ENCODE assay signal across 25 cellular contexts in genomic region chr3:141373232-141373631, GRCh38. TPM values are rescaled to one million over a fixed set of nuclear protein-coding genes. Genes with fewer than 3 reads are reported as not detected.
A peak's percentile ranks its signal among the peaks of the same experiment; 100 is the strongest.
DNase-seq lines count a peak whose midpoint lies in the region; ATAC-seq and TF ChIP-seq lines count a peak whose summit lies in the region.
"Had no signal": no experiment of that assay in that cellular context is flagged by ENCODE, and none has a peak within 500 bp of the region (broad histone marks: within the 10 kb centered on the region; RNA-seq: fewer than 3 reads in every experiment).

No MANE protein-coding gene starts in this region.

- H2AK9ac ChIP-seq in IMR-90 (replicated peaks; ENCODE audit: low read depth, low read length, poor library complexity): no peak overlapping the region

- no peak overlapping the region for H3K4me2 ChIP-seq in IMR-90 (ENCODE audit: low read depth, low read length)

- H2BK20ac ChIP-seq in IMR-90 (ENCODE audit: low read depth, low read length): peak overlapping the region; percentile 12; the same call in 1 of the 2 replicates

- H3K27ac ChIP-seq in IMR-90 (ENCODE audit: insufficient read depth, low read length): no peak overlapping the region
- H3K27ac ChIP-seq: C4-2B, esophagus muscularis mucosa, left lung, neutrophil, suprapubic skin, VCaP had no signal

- in situ Hi-C loops in IMR-90 (cut with MboI; ENCODE audit: low sequenced_read_pairs): no loop called here

- H2BK5ac ChIP-seq in IMR-90 (ENCODE audit: low read depth, low read length, poor library complexity, severe bottlenecking): peak overlapping the region; percentile 37

- TF ChIP-seq CTCF in IMR-90 (conservative IDR thresholded peaks at IDR 0.05; ENCODE audit: low read depth, low read length): no peak

- ATAC-seq in activated T-cell treated with anti-CD3 and anti-CD28 coated beads, Interleukin-2, amount 50 U/mL, for 72 hours (replicated peaks in 1 of 2): peak; percentile 53 to 62
- no peak for ATAC-seq in IMR-90 (ENCODE audit: low read depth)
- ATAC-seq in stimulated activated memory B cell treated with anti-CD40 and anti-IgM and Interleukin-4, amounts not matched to agents 10 μg/mL and 1 μg/mL and 100 μg/mL, for 72 hours: peak; percentile 72
- ATAC-seq in left ventricle myocardium superior: no peak
- ATAC-seq in GM19328 (IDR thresholded peaks at IDR 0.05; ENCODE audit: unreplicated experiment): no peak
- ATAC-seq: left lung, mucosa of descending colon had no signal

- H3K9me3 Mint-ChIP-seq in activated T-cell treated with anti-CD3 and anti-CD28 coated beads, Interleukin-2, amount 50 U/mL, for 72 hours: no peaks in the 10 kb centered on the region
- no peaks in the 10 kb centered on the region for H3K9me3 Mint-ChIP-seq in activated CD4-positive, alpha-beta memory T cell treated with anti-CD3 and anti-CD28 coated beads, Interleukin-2, amount 10 ng/mL, durations not matched to agents 7 days and 5 days
- no peaks in the 10 kb centered on the region for H3K9me3 Mint-ChIP-seq in stimulated activated memory B cell treated with anti-CD40 and anti-IgM and Interleukin-4, amounts not matched to agents 10 μg/mL and 1 μg/mL and 100 μg/mL, for 72 hours
- H3K9me3 Mint-ChIP-seq: T-helper 1 cell treated with Interleukin-12 subunit alpha and Interleukin-12 subunit beta and Interleukin-4 antibody, amounts not matched to agents 30 μg/mL and 1 μg/mL, for 36 hours had no signal

- no TSS peak for BruUV-seq in IMR-90 (replicated peaks; lab: Mats Ljungman, UMichigan)

- CTCF ChIA-PET in IMR-90 (lab: Yijun Ruan, JAX): interaction anchor here (0.6 to 1.4 kb wide), 4 partner anchors 9 to 67 kb away, joined by 3 to 5 read pairs (median 3); no protein-coding TSS in a partner anchor
- CTCF ChIA-PET in activated CD4-positive, alpha-beta memory T cell treated with anti-CD3 and anti-CD28 coated beads, Interleukin-2, amount 10 ng/mL, durations not matched to agents 7 days and 5 days (lab: Charles Lee): interaction anchor here (0.7 to 4.5 kb wide), 7 partner anchors 11 to 79 kb away, joined by 3 to 23 read pairs (median 4); no protein-coding TSS in a partner anchor

- peaks cover 71% of the 10 kb centered on the region for H3K4me1 Mint-ChIP-seq in activated T-cell treated with anti-CD3 and anti-CD28 coated beads, Interleukin-2, amount 50 U/mL, for 72 hours (ENCODE audit: low read depth)
- peaks cover 60% of the 10 kb centered on the region for H3K4me1 Mint-ChIP-seq in activated CD4-positive, alpha-beta memory T cell treated with anti-CD3 and anti-CD28 coated beads, Interleukin-2, amount 10 ng/mL, durations not matched to agents 7 days and 5 days
- H3K4me1 Mint-ChIP-seq in stimulated activated memory B cell treated with anti-CD40 and anti-IgM and Interleukin-4, amounts not matched to agents 10 μg/mL and 1 μg/mL and 100 μg/mL, for 72 hours: peaks cover 74% of the 10 kb centered on the region

- H2BK15ac ChIP-seq in IMR-90 (ENCODE audit: low read depth, low read length): no peak overlapping the region

- dilution Hi-C loops in IMR-90 (cut with HindIII; ENCODE audit: low sequenced_read_pairs, unreplicated experiment): no loop called here

- H3K9me3 ChIP-seq in IMR-90 (ENCODE audit: control insufficient read depth, insufficient read depth, low read length): no peaks in the 10 kb centered on the region
- H3K9me3 ChIP-seq: esophagus muscularis mucosa, left lung, mucosa of descending colon, neutrophil, suprapubic skin had no signal

- peak overlapping the region in 1 of 2 donors; percentile 27 for H3K4me3 Mint-ChIP-seq in activated T-cell treated with anti-CD3 and anti-CD28 coated beads, Interleukin-2, amount 50 U/mL, for 72 hours
- no peak overlapping the region for H3K4me3 Mint-ChIP-seq in activated CD4-positive, alpha-beta memory T cell treated with anti-CD3 and anti-CD28 coated beads, Interleukin-2, amount 10 ng/mL, durations not matched to agents 7 days and 5 days
- no peak overlapping the region for H3K4me3 Mint-ChIP-seq in stimulated activated memory B cell treated with anti-CD40 and anti-IgM and Interleukin-4, amounts not matched to agents 10 μg/mL and 1 μg/mL and 100 μg/mL, for 72 hours
- H3K4me3 Mint-ChIP-seq: T-helper 1 cell treated with Interleukin-12 subunit alpha and Interleukin-12 subunit beta and Interleukin-4 antibody, amounts not matched to agents 30 μg/mL and 1 μg/mL, for 36 hours had no signal

- no peak overlapping the region; a peak in 1 of 4 replicates for H4K8ac ChIP-seq in IMR-90 (ENCODE audit: low read depth in 2 of 2, low read length in 2 of 2)

- H2AK5ac ChIP-seq in IMR-90 (ENCODE audit: low read depth, low read length): no peak overlapping the region

- H4K5ac ChIP-seq in IMR-90 (ENCODE audit: low read depth, low read length): no peak overlapping the region; the same call in 1 of the 2 replicates

- intact Hi-C loops in IMR-90 (cut with micrococcal nuclease): no loop called here
- intact Hi-C loops in left ventricle myocardium superior (cut with micrococcal nuclease): no loop called here

- peaks cover 50 to 84% of the 10 kb centered on the region in 2 experiments for H3K79me1 ChIP-seq in IMR-90 (ENCODE audit: low read depth in 1 of 2, low read length in 2 of 2)

- H3K36me3 ChIP-seq in IMR-90 (ENCODE audit: control insufficient read depth, insufficient read depth, low read length): peaks cover 30% of the 10 kb centered on the region
- H3K36me3 ChIP-seq: neutrophil, suprapubic skin had no signal

- no peak overlapping the region for H4K91ac ChIP-seq in IMR-90 (ENCODE audit: insufficient read depth, low read depth, low read length)

- no peak overlapping the region for H3K4me3 ChIP-seq in IMR-90 (ENCODE audit: insufficient read depth, low read depth, low read length)
- H3K4me3 ChIP-seq: esophagus muscularis mucosa, left lung, mucosa of descending colon, suprapubic skin had no signal

- DNase-seq in activated T-cell treated with anti-CD3 and anti-CD28 coated beads, Interleukin-2, amount 50 U/mL, for 72 hours: no peak
- no peak for DNase-seq in activated T-cell treated with anti-CD3 and anti-CD28 coated beads, Interleukin-2, amount 50 U/mL, for 48 hours
- DNase-seq in IMR-90 (no peak), left ventricle myocardium superior (no peak), SKM-1 (lab: John Stamatoyannopoulos, UW; ENCODE audit: unreplicated experiment) (no peak)
- no peak for DNase-seq in activated CD4-positive, alpha-beta memory T cell treated with anti-CD3 and anti-CD28 coated beads, Interleukin-2, amount 10 ng/mL, durations not matched to agents 7 days and 5 days
- DNase-seq: activated naive CD4-positive, alpha-beta T cell treated with Interleukin-2 at 50 U/mL for 16 hours; aorta; effector CD8-positive, alpha-beta T cell; KG1; left lung; mucosa of descending colon; NCI-H1048; NCI-H2081 treated with DMSO at 0.1 percent for 48 hours; NCI-H510A; OCI-M1; SIG-M5 had no signal

- H4K20me1 ChIP-seq in IMR-90 (ENCODE audit: insufficient read depth, low read length): no peaks in the 10 kb centered on the region

- no peak for TF ChIP-seq RAD21 in IMR-90 (IDR thresholded peaks at IDR 0.05; ENCODE audit: low read length)

- H3K14ac ChIP-seq in IMR-90 (replicated peaks; ENCODE audit: low read depth, low read length): peak overlapping the region; percentile 39; the same call in 1 of the 2 replicates

- TF ChIP-seq POLR2A in IMR-90 (IDR thresholded peaks at IDR 0.05; ENCODE audit: low read depth, low read length): no peak

- no peak overlapping the region for H3K9ac ChIP-seq in IMR-90 (ENCODE audit: low read depth, low read length)

- no peaks in the 10 kb centered on the region for H3K27me3 ChIP-seq in IMR-90 (ENCODE audit: control insufficient read depth, insufficient read depth, low read length)
- H3K27me3 ChIP-seq: esophagus muscularis mucosa, left lung, neutrophil, suprapubic skin had no signal

- POLR2A ChIA-PET in IMR-90 (lab: Charles Lee; ENCODE audit: unreplicated experiment): no interaction called here
- POLR2A ChIA-PET in activated CD4-positive, alpha-beta memory T cell treated with anti-CD3 and anti-CD28 coated beads, Interleukin-2, amount 10 ng/mL, durations not matched to agents 7 days and 5 days (lab: Charles Lee): interaction anchor here (0.8 to 6.3 kb wide), 6 partner anchors 11 to 62 kb away, joined by 3 to 60 read pairs (median 5); no protein-coding TSS in a partner anchor

- H3K4me1 ChIP-seq in IMR-90 (ENCODE audit: control insufficient read depth, insufficient read depth, low read length): peaks cover 11% of the 10 kb centered on the region

- no peak overlapping the region for H3K56ac ChIP-seq in IMR-90 (ENCODE audit: extremely low read depth, insufficient read depth, low read length)

- no peak overlapping the region for H2AFZ ChIP-seq in IMR-90 (replicated peaks; ENCODE audit: low read length, poor library complexity)

- H3K9me1 ChIP-seq in IMR-90 (ENCODE audit: insufficient read depth, low read length): peaks cover 14% of the 10 kb centered on the region

- peak overlapping the region; percentile 55; the same call in 1 of the 2 replicates for H3K18ac ChIP-seq in IMR-90 (ENCODE audit: low read depth, low read length)

- peaks cover 0 to 3% of the 10 kb centered on the region in 2 donors for H3K36me3 Mint-ChIP-seq in activated T-cell treated with anti-CD3 and anti-CD28 coated beads, Interleukin-2, amount 50 U/mL, for 72 hours (ENCODE audit: insufficient read depth in 2 of 2)
- H3K36me3 Mint-ChIP-seq in activated CD4-positive, alpha-beta memory T cell treated with anti-CD3 and anti-CD28 coated beads, Interleukin-2, amount 10 ng/mL, durations not matched to agents 7 days and 5 days (ENCODE audit: low read depth): peaks cover 20% of the 10 kb centered on the region
- H3K36me3 Mint-ChIP-seq in stimulated activated memory B cell treated with anti-CD40 and anti-IgM and Interleukin-4, amounts not matched to agents 10 μg/mL and 1 μg/mL and 100 μg/mL, for 72 hours: peaks cover 6% of the 10 kb centered on the region

- peak overlapping the region; percentile 42; the same call in 1 of the 2 replicates for H3K4ac ChIP-seq in IMR-90 (ENCODE audit: low read depth, low read length)

- no peak overlapping the region for H2BK120ac ChIP-seq in IMR-90 (ENCODE audit: low read depth, low read length)

- H3K23ac ChIP-seq in IMR-90 (ENCODE audit: low read depth, low read length): 0 out of 2 replicates have a peak overlapping the region, but pooled peaks have one; percentile 2

- H3K27me3 Mint-ChIP-seq in activated T-cell treated with anti-CD3 and anti-CD28 coated beads, Interleukin-2, amount 50 U/mL, for 72 hours (ENCODE audit: low read depth): no peaks in the 10 kb centered on the region
- H3K27me3 Mint-ChIP-seq in activated CD4-positive, alpha-beta memory T cell treated with anti-CD3 and anti-CD28 coated beads, Interleukin-2, amount 10 ng/mL, durations not matched to agents 7 days and 5 days: no peaks in the 10 kb centered on the region
- no peaks in the 10 kb centered on the region for H3K27me3 Mint-ChIP-seq in stimulated activated memory B cell treated with anti-CD40 and anti-IgM and Interleukin-4, amounts not matched to agents 10 μg/mL and 1 μg/mL and 100 μg/mL, for 72 hours

- peak overlapping the region; percentile 59 for H3K27ac Mint-ChIP-seq in activated T-cell treated with anti-CD3 and anti-CD28 coated beads, Interleukin-2, amount 50 U/mL, for 72 hours
- peak overlapping the region; percentile 8 for H3K27ac Mint-ChIP-seq in activated CD4-positive, alpha-beta memory T cell treated with anti-CD3 and anti-CD28 coated beads, Interleukin-2, amount 10 ng/mL, durations not matched to agents 7 days and 5 days
- H3K27ac Mint-ChIP-seq in stimulated activated memory B cell treated with anti-CD40 and anti-IgM and Interleukin-4, amounts not matched to agents 10 μg/mL and 1 μg/mL and 100 μg/mL, for 72 hours: peak overlapping the region; percentile 83

RNA-seq across cellular contexts. Expression of gene ZBTB38, which starts 4.9 kb away (rescaled TPM):
- total RNA-seq in activated T-cell treated with anti-CD3 and anti-CD28 coated beads, Interleukin-2, amount 50 U/mL, for 72 hours: 10 to 100 TPM; 50.7 to 82.9 TPM
- total RNA-seq in IMR-90 (2012; rRNA removed) (230 and 274 TPM in 2 replicates), left ventricle myocardium superior (105 TPM)
- 44.9 and 45.1 TPM in 2 replicates for polyA plus RNA-seq in IMR-90 (2012; rRNA removed)
- 15.3 and 16.3 TPM in 2 replicates for polyA plus RNA-seq in IMR-90 (2012; cell fraction: cytosol; rRNA removed)
- polyA plus RNA-seq in IMR-90 (2012; cell fraction: nucleus; rRNA removed; ENCODE audit: low replicate concordance): 12.9 and 53.4 TPM in 2 replicates
- total RNA-seq in activated CD4-positive, alpha-beta memory T cell treated with anti-CD3 and anti-CD28 coated beads, Interleukin-2, amount 10 ng/mL, durations not matched to agents 7 days and 5 days: 10 to 100 TPM; 36.0 to 39.6 TPM

Comparison
In these comparisons a context has a peak if more than half of its experiments do, and no peak if none do; other contexts are left out.
1. ATAC-seq: peak in activated T-cell treated with anti-CD3 and anti-CD28 coated beads, Interleukin-2, amount 50 U/mL, for 72 hours (2 of 2) and stimulated activated memory B cell treated with anti-CD40 and anti-IgM and Interleukin-4, amounts not matched to agents 10 μg/mL and 1 μg/mL and 100 μg/mL, for 72 hours (single experiment); none in IMR-90 (single experiment), left ventricle myocardium superior (single experiment) and GM19328 (single experiment).
2. H3K27ac Mint-ChIP-seq: peak in every context shown above with its lines; median percentile 83 in stimulated activated memory B cell treated with anti-CD40 and anti-IgM and Interleukin-4, amounts not matched to agents 10 μg/mL and 1 μg/mL and 100 μg/mL, for 72 hours; 59 in activated T-cell treated with anti-CD3 and anti-CD28 coated beads, Interleukin-2, amount 50 U/mL, for 72 hours; 8 in activated CD4-positive, alpha-beta memory T cell treated with anti-CD3 and anti-CD28 coated beads, Interleukin-2, amount 10 ng/mL, durations not matched to agents 7 days and 5 days.